26 cellular contexts compared by ENCODE assay signal in genomic region chr3:46551615-46552014, GRCh38. TPM values are rescaled to one million over a fixed set of nuclear protein-coding genes. Genes with fewer than 3 reads are reported as not detected.
DNase-seq lines count a peak whose midpoint lies in the region; ATAC-seq, FAIRE-seq and TF ChIP-seq lines count a peak whose summit lies in the region.
"Had no signal": no experiment of that assay in that cellular context is flagged by ENCODE, and none has a peak within 500 bp of the region (broad histone marks: within the 10 kb centered on the region; RNA-seq: fewer than 3 reads in every experiment).

No MANE protein-coding gene starts in this region.

- no peak overlapping the region for H3K4me2 ChIP-seq in DND-41 (ENCODE audit: insufficient read depth, low read length)
- H3K4me2 ChIP-seq in K562 (ENCODE audit: insufficient read depth, low read length), result no peak overlapping the region
- H3K4me2 ChIP-seq: KMS-11 had no signal

- no peaks in the 10 kb centered on the region for H3K36me3 ChIP-seq in DND-41 (ENCODE audit: insufficient read depth, low read length)
- H3K36me3 ChIP-seq in MG63, result no peaks in the 10 kb centered on the region
- H3K36me3 ChIP-seq in K562 (ENCODE audit: control insufficient read depth, insufficient read depth, low read length), result no peaks in the 10 kb centered on the region
- peaks cover 0 to 33% of the 10 kb centered on the region in 2 donors for H3K36me3 ChIP-seq in psoas muscle (ENCODE audit: insufficient read depth in 1 of 2, low read depth in 1 of 2)
- no peaks in the 10 kb centered on the region for H3K36me3 ChIP-seq in HAP-1 (replicated peaks)

- H3K9me3 ChIP-seq in DND-41 (ENCODE audit: insufficient read depth, low read length, severe bottlenecking), result peaks cover 9% of the 10 kb centered on the region
- H3K9me3 ChIP-seq in MG63, result peaks cover 3% of the 10 kb centered on the region
- H3K9me3 ChIP-seq in K562 (replicated peaks; ENCODE audit: control insufficient read depth, insufficient read depth, low read depth, low read length), result no peaks in the 10 kb centered on the region; the same call in 1 of the 2 replicates
- no peaks in the 10 kb centered on the region for H3K9me3 ChIP-seq in psoas muscle
- H3K9me3 ChIP-seq in HAP-1, result no peaks in the 10 kb centered on the region; the same call in 1 of the 2 replicates

- in situ Hi-C loops in K562 (cut with MboI), result no loop called here
- in situ Hi-C loops in HAP-1 (cut with MboI; ENCODE audit: low sequenced_read_pairs), result no loop called here

- H3K4me3 ChIP-seq in DND-41 (ENCODE audit: low read depth in 1 of 2, low read length in 2 of 2) (no peak overlapping the region), MG63 (no peak overlapping the region), K562 (no peak overlapping the region), psoas muscle (no peak overlapping the region), HAP-1 (no peak overlapping the region)
- H3K4me3 ChIP-seq: GM12878, SK-N-MC had no signal

- H3K9ac ChIP-seq in DND-41 (ENCODE audit: low read depth, low read length) (no peak overlapping the region), K562 (ENCODE audit: insufficient read depth in 1 of 2, low read depth in 2 of 2, low read length in 2 of 2) (no peak overlapping the region)
- H3K9ac ChIP-seq: KMS-11 had no signal

- no peak for FAIRE-seq in K562 (lab: Jason Lieb, UNC)
- FAIRE-seq: GM12878, HTR-8/SVneo, RCC 7860 had no signal

- H3K79me2 ChIP-seq in DND-41 (ENCODE audit: insufficient read depth, low read length), result no peaks in the 10 kb centered on the region
- no peaks in the 10 kb centered on the region for H3K79me2 ChIP-seq in K562 (ENCODE audit: control insufficient read depth, insufficient read depth, low read length)

- WGBS in K562 (ENCODE audit: insufficient coverage, low coverage, missing lambda C conversion rate), result 85% methylated on average over 2 of the region's 2 CpGs
- WGBS in psoas muscle, 3 donors, result 55 to 81% (median 65%) methylated on average over 2 of the region's 2 CpGs

- H3K4me1 ChIP-seq in DND-41 (ENCODE audit: insufficient read depth, low read length) (peaks cover 73% of the 10 kb centered on the region), K562 (replicated peaks in 1 of 2; ENCODE audit: control insufficient read depth in 2 of 2, insufficient read depth in 2 of 2, low read length in 2 of 2) (peaks cover 26 to 32% of the 10 kb centered on the region in 2 experiments), psoas muscle (peaks cover 33% of the 10 kb centered on the region), HAP-1 (no peaks in the 10 kb centered on the region)

- POLR2A ChIA-PET in K562 (lab: Yijun Ruan, JAX), result interaction anchor here (0.6 to 1.6 kb wide), 3 partner anchors 9 to 314 kb away, joined by 3 to 6 read pairs (median 4); no protein-coding TSS in a partner anchor

- peak overlapping the region; percentile 97 for H3K27ac ChIP-seq in DND-41 (ENCODE audit: low read length)
- no peak overlapping the region for H3K27ac ChIP-seq in K562 (ENCODE audit: extremely low read depth, low read depth, low read length)
- peak overlapping the region; percentile 46 for H3K27ac ChIP-seq in psoas muscle
- H3K27ac ChIP-seq: KMS-11, SK-N-MC had no signal

- BruUV-seq in K562 (replicated peaks; lab: Mats Ljungman, UMichigan), result no TSS peak

- intact Hi-C loops in K562 (cut with micrococcal nuclease) (no loop called here), psoas muscle (cut with DNase I) (no loop called here)

- TF ChIP-seq CTCF in DND-41 (IDR thresholded peaks at IDR 0.05; ENCODE audit: borderline replicate concordance, extremely low read depth, low read length, poor library complexity, severe bottlenecking), result no peak
- no peak for TF ChIP-seq CTCF in K562 (IDR thresholded peaks at IDR 0.05 in 2 of 3, conservative IDR thresholded peaks at IDR 0.05 in 1 of 3; ENCODE audit: insufficient read depth in 2 of 3, low read depth in 1 of 3, low read length in 3 of 3)
- no peak for TF ChIP-seq CTCF in psoas muscle (IDR thresholded peaks at IDR 0.05)

- H3K9me1 ChIP-seq in K562 (ENCODE audit: control insufficient read depth, insufficient read depth, low read length), result no peaks in the 10 kb centered on the region

- ATAC-seq in DND-41 (ENCODE audit: insufficient read depth, low read depth), result no peak
- no peak for ATAC-seq in K562
- ATAC-seq in psoas muscle, result no peak
- ATAC-seq in GM21529 (IDR thresholded peaks at IDR 0.05; ENCODE audit: unreplicated experiment), result no peak
- ATAC-seq: GM12878 had no signal

- H2AFZ ChIP-seq in DND-41 (ENCODE audit: low read depth, low read length), result no peak overlapping the region
- 0 out of 2 replicates have a peak overlapping the region, but pooled peaks have one; percentile 6 for H2AFZ ChIP-seq in K562 (ENCODE audit: low read depth, low read length)

- H4K20me1 ChIP-seq in DND-41 (ENCODE audit: insufficient read depth, low read length), result no peaks in the 10 kb centered on the region
- no peaks in the 10 kb centered on the region for H4K20me1 ChIP-seq in K562 (replicated peaks; ENCODE audit: control insufficient read depth, insufficient read depth, low read length)

- DNase-seq in DND-41 (no peak), MG63 (peak; percentile 26), K562 (ENCODE audit: extremely low read depth in 1 of 4, low spot score in 3 of 4) (no peak), psoas muscle (no peak), HAP-1 (ENCODE audit: low spot score in 2 of 2) (no peak), EL (no peak)
- DNase-seq: CD4-positive, CD25-positive, alpha-beta regulatory T cell; DMS153; GDM1; NCI-H1092; NCI-H1417 treated with DMSO at 0.1 percent for 48 hours; NCI-H1694 treated with DMSO at 0.1 percent for 48 hours; NCI-H2081; NCI-H226; NCI-H510A; NCI-H69; SIG-M5; SW 1271 had no signal

- H3K27me3 ChIP-seq in DND-41 (ENCODE audit: insufficient read depth, low read length, poor library complexity) (no peaks in the 10 kb centered on the region), MG63 (no peaks in the 10 kb centered on the region), K562 (ENCODE audit: control insufficient read depth in 2 of 2, insufficient read depth in 2 of 2, low read length in 2 of 2) (no peaks in the 10 kb centered on the region; a peak in 1 of 5 replicates), psoas muscle (ENCODE audit: insufficient read depth in 3 of 3, low read length in 2 of 3) (no peaks in the 10 kb centered on the region), HAP-1 (ENCODE audit: low read depth) (no peaks in the 10 kb centered on the region)

- CTCF ChIA-PET in K562 (lab: Yijun Ruan, JAX; ENCODE audit: low intra/inter-chr PET ratio), result no interaction called here

- TF ChIP-seq POLR2A in K562 (conservative IDR thresholded peaks at IDR 0.05), result no peak

- TF ChIP-seq EP300 in K562 (IDR thresholded peaks at IDR 0.05; ENCODE audit: low read length), result no peak

- TF ChIP-seq RAD21 in K562 (CRISPR knock-in tag; conservative IDR thresholded peaks at IDR 0.05 in 1 of 2, IDR thresholded peaks at IDR 0.05 in 1 of 2), result no peak

RNA-seq across cellular contexts. Expression of gene LRRC2, which starts 14.5 kb away (rescaled TPM):
- total RNA-seq in MG63 (2014; rRNA removed; shearing (Covaris generic); ENCODE audit: low replicate concordance), result 0.10 and 0.36 TPM in 2 replicates
- not detected in 2 replicates for total RNA-seq in K562 (2011; cell fraction: chromatin; rRNA removed; ENCODE audit: low replicate concordance)
- total RNA-seq in K562 (2011; cell fraction: nucleolus; rRNA removed), result not detected in 2 replicates
- total RNA-seq in K562 (2011; cell fraction: nucleoplasm; rRNA removed), result not detected in 2 replicates
- total RNA-seq in K562 (2014; rRNA removed) (not detected in 2 replicates), K562 (2014; rRNA removed; fragmentation: Illumina TruSeq; extraction: Trizol) (not detected in 2 replicates), K562 (2015; rRNA removed; fragmentation: Illumina TruSeq; extraction: Trizol) (0.04 TPM in 1 of 2 replicates, not detected in the other), K562 (2021) (not detected in 2 replicates), psoas muscle (100 to 1,000 TPM in 1 of 4 donors, 10 to 100 TPM in 3; 65.1 to 160 (median 95.6) TPM)
- polyA plus RNA-seq in K562 (2011; rRNA removed) (0.04 and 0.07 TPM in 2 replicates), K562 (2014; fragmentation: Illumina TruSeq; extraction: Trizol) (0.01 TPM in 1 of 2 replicates, not detected in the other), K562 (2014; fragmentation: Nextera tagmentation; extraction: Ambion mirVana) (under 1 TPM in 1 of 2 experiments, not detected in 1; 0.04 TPM), K562 (2014; rRNA removed) (0.01 TPM in 1 of 2 replicates, not detected in the other), psoas muscle (10 to 100 TPM in 2 of 3 donors, 1 to 10 TPM in 1; 8.3 to 60.3 (median 57.9) TPM)
- not detected in 2 replicates for polyA plus RNA-seq in K562 (2011; cell fraction: cytosol; rRNA removed)
- polyA plus RNA-seq in K562 (2011; cell fraction: nucleus; rRNA removed), result not detected in 2 replicates
- 0.03 and 0.17 TPM in 2 replicates for polyA plus RNA-seq in K562 (2012)
- polyA minus RNA-seq in K562 (2011; rRNA and poly(A)+ RNA removed), result not detected in 2 replicates
- polyA minus RNA-seq in K562 (2011; cell fraction: cytosol; rRNA and poly(A)+ RNA removed), result not detected in 2 replicates
- polyA minus RNA-seq in K562 (2011; cell fraction: nucleus; rRNA and poly(A)+ RNA removed), result not detected in 2 replicates
- total RNA-seq: A172, GM12878 had no signal
- polyA plus RNA-seq: GM12878 had no signal

RNA-seq across cellular contexts. Expression of gene RTP3, which starts 53.8 kb away (rescaled TPM):
- not detected in 2 replicates for total RNA-seq in MG63 (2014; rRNA removed; shearing (Covaris generic); ENCODE audit: low replicate concordance)
- total RNA-seq in K562 (2011; cell fraction: chromatin; rRNA removed; ENCODE audit: low replicate concordance), result not detected in 2 replicates
- total RNA-seq in K562 (2011; cell fraction: nucleolus; rRNA removed), result not detected in 2 replicates
- not detected in 2 replicates for total RNA-seq in K562 (2011; cell fraction: nucleoplasm; rRNA removed)
- total RNA-seq in K562 (2014; rRNA removed) (not detected in 2 replicates), K562 (2014; rRNA removed; fragmentation: Illumina TruSeq; extraction: Trizol) (not detected in 2 replicates), K562 (2015; rRNA removed; fragmentation: Illumina TruSeq; extraction: Trizol) (not detected in 2 replicates), K562 (2021) (not detected in 2 replicates), psoas muscle (not detected)
- polyA plus RNA-seq in K562 (2011; rRNA removed) (not detected in 2 replicates), K562 (2014; fragmentation: Illumina TruSeq; extraction: Trizol) (not detected in 2 replicates), K562 (2014; fragmentation: Nextera tagmentation; extraction: Ambion mirVana) (not detected), K562 (2014; rRNA removed) (not detected in 2 replicates), psoas muscle (under 1 TPM in 1 of 3 donors, not detected in 2; 0.01 TPM)
- 0.04 TPM in 1 of 2 replicates, not detected in the other for polyA plus RNA-seq in K562 (2011; cell fraction: cytosol; rRNA removed)
- polyA plus RNA-seq in K562 (2011; cell fraction: nucleus; rRNA removed), result not detected in 2 replicates
- polyA plus RNA-seq in K562 (2012), result 0.08 TPM in 1 of 2 replicates, not detected in the other
- not detected in 2 replicates for polyA minus RNA-seq in K562 (2011; rRNA and poly(A)+ RNA removed)
- polyA minus RNA-seq in K562 (2011; cell fraction: cytosol; rRNA and poly(A)+ RNA removed), result not detected in 2 replicates
- polyA minus RNA-seq in K562 (2011; cell fraction: nucleus; rRNA and poly(A)+ RNA removed), result not detected in 2 replicates
- total RNA-seq: A172; CD4-positive, CD25-positive, alpha-beta regulatory T cell; GM12878 had no signal
- polyA plus RNA-seq: BJ; CD4-positive, CD25-positive, alpha-beta regulatory T cell had no signal

Comparison
In these comparisons a context has a peak if more than half of its experiments do, and no peak if none do; other contexts are left out.
1. RNA of gene LRRC2, which starts 14.5 kb away (total RNA-seq): 65.1 to 160 TPM in psoas muscle; 0.10 to 0.36 TPM in MG63 and 0.04 TPM in K562; every median in the first group is over 10 times any median in the second.